15 cellular contexts compared by ENCODE assay signal in genomic region chr18:10374615-10375295, GRCh38.
DNase-seq lines count a peak whose midpoint lies in the region; ATAC-seq and TF ChIP-seq lines count a peak whose summit lies in the region.
"Had no signal": no experiment of that assay in that cellular context is flagged by ENCODE, and none has a peak within 500 bp of the region (broad histone marks: within the 10 kb centered on the region; RNA-seq: fewer than 3 reads in every experiment).

No MANE protein-coding gene starts in this region.

- H4K20me1 ChIP-seq in GM23248 (ENCODE audit: insufficient read depth), result no peaks in the 10 kb centered on the region

- H3F3A ChIP-seq in GM23248 (ENCODE audit: insufficient read depth), result peaks cover 39% of the 10 kb centered on the region

- no peaks in the 10 kb centered on the region for H3K9me3 ChIP-seq in GM23248 (ENCODE audit: low read depth)
- H3K9me3 ChIP-seq: body of pancreas, left ventricle myocardium inferior, Peyer's patch had no signal

- WGBS in GM23248 (ENCODE audit: low coverage in 1 of 2, low lambda C conversion rate in 2 of 2, missing lambda C conversion rate in 2 of 2), 2 experiments, result 15 to 18% methylated on average over 15 to 16 of the region's 16 CpGs

- in situ Hi-C loops in GM23248 (cut with MboI), result no loop called here

- H3K27ac ChIP-seq in GM23248 (peak overlapping the region; percentile 23), skin epidermis (peak overlapping the region in 16 of 21 experiments; percentile 10 to 78 (median 52))
- H3K27ac ChIP-seq: body of pancreas, left ventricle myocardium inferior, Peyer's patch had no signal

- H3K9me2 ChIP-seq in GM23248 (ENCODE audit: insufficient read depth), result no peaks in the 10 kb centered on the region

- no peak for TF ChIP-seq CTCF in glutamatergic neuron (IDR thresholded peaks at IDR 0.05; ENCODE audit: partially characterized antibody, unreplicated experiment)

- peak overlapping the region; percentile 60 for H3K4me2 ChIP-seq in GM23248 (ENCODE audit: unreplicated experiment)

- peaks cover 4% of the 10 kb centered on the region for H3K27me3 Mint-ChIP-seq in glutamatergic neuron (ENCODE audit: unreplicated experiment)

- peaks cover 39% of the 10 kb centered on the region for H3K4me1 ChIP-seq in GM23248 (ENCODE audit: insufficient read depth)
- H3K4me1 ChIP-seq: body of pancreas, Peyer's patch had no signal

- H2AFZ ChIP-seq in GM23248, result peak overlapping the region; percentile 71

- peak overlapping the region; percentile 65 for H3K27ac Mint-ChIP-seq in glutamatergic neuron (ENCODE audit: unreplicated experiment)
- H3K27ac Mint-ChIP-seq: activated naive CD4-positive, alpha-beta T cell treated with anti-CD3 and anti-CD28 coated beads for 36 hours had no signal

- ATAC-seq in GM21529 (IDR thresholded peaks at IDR 0.05; ENCODE audit: unreplicated experiment), result no peak
- ATAC-seq: body of pancreas had no signal

- H3K4me3 Mint-ChIP-seq in glutamatergic neuron (ENCODE audit: unreplicated experiment), result no peak overlapping the region
- H3K4me3 Mint-ChIP-seq: activated naive CD4-positive, alpha-beta T cell treated with anti-CD3 and anti-CD28 coated beads for 36 hours had no signal

- peaks cover 40% of the 10 kb centered on the region for H3K4me1 Mint-ChIP-seq in glutamatergic neuron (ENCODE audit: low read depth, unreplicated experiment)

- H3K4me3 ChIP-seq in GM23248 (peak overlapping the region; percentile 40), skin epidermis (no peak overlapping the region)
- H3K4me3 ChIP-seq: body of pancreas, left ventricle myocardium inferior, Peyer's patch had no signal

- peaks cover 4% of the 10 kb centered on the region for H3K9me3 Mint-ChIP-seq in glutamatergic neuron (ENCODE audit: unreplicated experiment)
- H3K9me3 Mint-ChIP-seq: activated naive CD4-positive, alpha-beta T cell treated with anti-CD3 and anti-CD28 coated beads for 36 hours had no signal

- no peaks in the 10 kb centered on the region for H3K79me2 ChIP-seq in GM23248 (ENCODE audit: insufficient read depth)

- H3K27me3 ChIP-seq in GM23248 (replicated peaks; ENCODE audit: insufficient read depth), result no peaks in the 10 kb centered on the region
- H3K27me3 ChIP-seq: body of pancreas, Peyer's patch had no signal

- no peaks in the 10 kb centered on the region for H3K36me3 ChIP-seq in GM23248 (ENCODE audit: low read depth)
- H3K36me3 ChIP-seq: left ventricle myocardium inferior, Peyer's patch had no signal

- peak; percentile 75 for DNase-seq in GM23248
- DNase-seq in SW480 (ENCODE audit: low spot score), result peak; percentile 23
- DNase-seq in glutamatergic neuron, result peak; percentile 27
- no peak for DNase-seq in stimulated activated CD4-positive, alpha-beta T cell treated with anti-CD3 and anti-CD28 coated beads, Interleukin-4, amount 100 ng/mL, for 24 hours
- no peak for DNase-seq in kidney glomerular epithelial cell (lab: John Stamatoyannopoulos, UW)
- DNase-seq: activated naive CD4-positive, alpha-beta T cell treated with anti-CD3 and anti-CD28 coated beads for 36 hours; body of pancreas; H7; left ventricle myocardium inferior; MM.1S; NCI-H774; Peyer's patch; T-helper 1 cell had no signal

- peak overlapping the region; percentile 31 for H3K9ac ChIP-seq in GM23248

- H3K36me3 Mint-ChIP-seq in glutamatergic neuron (ENCODE audit: unreplicated experiment), result peaks cover 4% of the 10 kb centered on the region

Comparison
In these comparisons a context has a peak if more than half of its experiments do, and no peak if none do; other contexts are left out.
1. DNase-seq: peak in GM23248 (single experiment), SW480 (single experiment) and glutamatergic neuron (single experiment); none in stimulated activated CD4-positive, alpha-beta T cell treated with anti-CD3 and anti-CD28 coated beads, Interleukin-4, amount 100 ng/mL, for 24 hours (single experiment) and kidney glomerular epithelial cell (single experiment).